In genomic region chr6:70838907-70839285, GRCh38 we compare ENCODE assay signal across 22 cellular contexts.
DNase-seq lines count a peak whose midpoint lies in the region.
"Had no signal": no experiment of that assay in that cellular context is flagged by ENCODE, and none has a peak within 500 bp of the region (broad histone marks: within the 10 kb centered on the region; RNA-seq: fewer than 3 reads in every experiment).

No MANE protein-coding gene starts in this region.

- DNase-seq in DMS153 (lab: John Stamatoyannopoulos, UW), result peak; percentile 75
- DNase-seq in DMS53 treated with DMSO at 0.1 percent for 48 hours (lab: John Stamatoyannopoulos, UW; ENCODE audit: unreplicated experiment), result peak; percentile 44
- peak; percentile 16 for DNase-seq in NCI-H2107 (lab: John Stamatoyannopoulos, UW)
- DNase-seq in fibroblast of peridontal ligament (ENCODE audit: extremely low read depth), result peak; percentile 33
- DNase-seq in NCI-H2227 (lab: John Stamatoyannopoulos, UW; ENCODE audit: unreplicated experiment), result no peak
- DNase-seq in DMS114 treated with DMSO at 0.1 percent for 48 hours (lab: John Stamatoyannopoulos, UW; ENCODE audit: unreplicated experiment), result no peak
- no peak for DNase-seq in COLO829 (ENCODE audit: low spot score)
- DNase-seq in HPDE6-E6E7 (ENCODE audit: extremely low spot score), result no peak
- DNase-seq: activated CD4-positive, alpha-beta T cell treated with anti-CD3 and anti-CD28 coated beads for 1 hour; activated gamma-delta T cell; activated T-cell treated with anti-CD3 and anti-CD28 coated beads for 4 hours; body of pancreas; Calu3; cerebellar nuclear complex; H9; islet precursor cell; midbrain; naive thymus-derived CD4-positive, alpha-beta T cell; NCI-H1436; ovary; PC-9; uterus had no signal

Comparison
In these comparisons a context has a peak if more than half of its experiments do, and no peak if none do; other contexts are left out.
1. DNase-seq: peak in DMS153 (single experiment), DMS53 treated with DMSO at 0.1 percent for 48 hours (single experiment), NCI-H2107 (single experiment) and fibroblast of peridontal ligament (single experiment); none in NCI-H2227 (single experiment), DMS114 treated with DMSO at 0.1 percent for 48 hours (single experiment), COLO829 (single experiment) and HPDE6-E6E7 (single experiment).